ENCODE assay signal across 10 cellular contexts in genomic region chr15:63596666-63597032, GRCh38. TPM values are rescaled to one million over a fixed set of nuclear protein-coding genes. Genes with fewer than 3 reads are reported as not detected.
DNase-seq lines count a peak whose midpoint lies in the region; ATAC-seq and TF ChIP-seq lines count a peak whose summit lies in the region.
"Had no signal": no experiment of that assay in that cellular context is flagged by ENCODE, and none has a peak within 500 bp of the region (broad histone marks: within the 10 kb centered on the region; RNA-seq: fewer than 3 reads in every experiment).

No MANE protein-coding gene starts in this region.

- H3K36me3 Mint-ChIP-seq in IgD-negative memory B cell (no peaks in the 10 kb centered on the region), nephron progenitor cell (ENCODE audit: low read depth) (peaks cover 25% of the 10 kb centered on the region)

- H3K27ac ChIP-seq in esophagus muscularis mucosa (replicated peaks in 1 of 4) (peak overlapping the region; percentile 88 to 91 (median 90)), A673 (ENCODE audit: low read depth, low read length, poor library complexity, severe bottlenecking) (no peak overlapping the region)
- H3K27ac ChIP-seq: WERI-Rb-1 had no signal

- ATAC-seq in HG02852 (IDR thresholded peaks at IDR 0.05; ENCODE audit: unreplicated experiment) (no peak), GM18858 (IDR thresholded peaks at IDR 0.05; ENCODE audit: unreplicated experiment) (no peak)

- no peaks in the 10 kb centered on the region for H3K27me3 ChIP-seq in esophagus muscularis mucosa
- H3K27me3 ChIP-seq in A673 (replicated peaks; ENCODE audit: insufficient read depth, low read depth, low read length, poor library complexity) = no peaks in the 10 kb centered on the region
- H3K27me3 ChIP-seq: adrenal gland had no signal

- H3K4me3 Mint-ChIP-seq in IgD-negative memory B cell (peak overlapping the region in 3 of 4 donors; percentile 1 to 72 (median 34)), nephron progenitor cell (peak overlapping the region; percentile 51)

- CTCF ChIA-PET in AG04449 (lab: Yijun Ruan, JAX) = interaction anchor here (0.6 to 6.9 kb wide), 8 partner anchors 8 to 308 kb away, joined by 3 to 66 read pairs (median 4); no protein-coding TSS in a partner anchor
- CTCF ChIA-PET in A673 (lab: Charles Lee) = interaction anchor here (0.6 kb wide), 1 partner anchor 130 kb away, joined by 6 read pairs; no protein-coding TSS in a partner anchor

- peak overlapping the region; percentile 87 to 96 (median 94) for H3K27ac Mint-ChIP-seq in IgD-negative memory B cell
- peak overlapping the region; percentile 81 for H3K27ac Mint-ChIP-seq in nephron progenitor cell

- DNase-seq in AG04449 (ENCODE audit: low read depth, low spot score) = peak; percentile 12
- DNase-seq in esophagus muscularis mucosa (ENCODE audit: extremely low spot score) = peak; percentile 81
- no peak for DNase-seq in nephron progenitor cell
- DNase-seq in A673 (ENCODE audit: low spot score) = no peak
- no peak for DNase-seq in KG1 (lab: John Stamatoyannopoulos, UW)
- DNase-seq: adrenal gland, WERI-Rb-1 had no signal

- WGBS in esophagus muscularis mucosa = 38% methylated on average over 2 of the region's 2 CpGs

- intact Hi-C loops in esophagus muscularis mucosa (cut with DNase I) = loop anchor here (5.0 kb wide), 3 partner anchors 44 to 129 kb away; no protein-coding TSS in a partner anchor
- intact Hi-C loops in A673 (cut with micrococcal nuclease; ENCODE audit: unreplicated experiment) = loop anchor here (5.0 kb wide), 1 partner anchor 109 kb away; no protein-coding TSS in a partner anchor

- peaks cover 60 to 73% (median 68%) of the 10 kb centered on the region in 4 donors for H3K4me1 ChIP-seq in esophagus muscularis mucosa
- peaks cover 12% of the 10 kb centered on the region for H3K4me1 ChIP-seq in A673 (ENCODE audit: insufficient read depth, low read length, poor library complexity, severe bottlenecking)

- H3K36me3 ChIP-seq in esophagus muscularis mucosa (peaks cover 5 to 25% (median 13%) of the 10 kb centered on the region in 4 donors), A673 (ENCODE audit: insufficient read depth, low read length, poor library complexity, severe bottlenecking) (peaks cover 12% of the 10 kb centered on the region)

- no peak overlapping the region; the same call in 1 of the 2 replicates for H3K4me3 ChIP-seq in AG04449 (ENCODE audit: low read depth, low read length)
- H3K4me3 ChIP-seq in esophagus muscularis mucosa = peak overlapping the region; percentile 75 to 78 (median 77)
- H3K4me3 ChIP-seq in A673 (ENCODE audit: low read depth, low read length, poor library complexity, severe bottlenecking) = no peak overlapping the region
- H3K4me3 ChIP-seq: adrenal gland had no signal

- TF ChIP-seq POLR2A in esophagus muscularis mucosa (IDR thresholded peaks at IDR 0.05; ENCODE audit: low read depth) = no peak

- H3K9me3 ChIP-seq in esophagus muscularis mucosa (no peaks in the 10 kb centered on the region), A673 (ENCODE audit: low read depth, low read length, poor library complexity, severe bottlenecking) (no peaks in the 10 kb centered on the region)
- H3K9me3 ChIP-seq: adrenal gland had no signal

- TF ChIP-seq EP300 in esophagus muscularis mucosa (IDR thresholded peaks at IDR 0.05) = no peak

- BruUV-seq in A673 (replicated peaks; lab: Mats Ljungman, UMichigan) = no TSS peak

- H3K4me1 Mint-ChIP-seq in IgD-negative memory B cell = peaks cover 36 to 60% (median 53%) of the 10 kb centered on the region in 3 donors
- peaks cover 46% of the 10 kb centered on the region for H3K4me1 Mint-ChIP-seq in nephron progenitor cell

- H3K27me3 Mint-ChIP-seq in IgD-negative memory B cell (no peaks in the 10 kb centered on the region), nephron progenitor cell (ENCODE audit: low read depth, poor library complexity) (peaks cover 4% of the 10 kb centered on the region)

- H3K9me3 Mint-ChIP-seq in IgD-negative memory B cell = no peaks in the 10 kb centered on the region
- H3K9me3 Mint-ChIP-seq in nephron progenitor cell = no peaks in the 10 kb centered on the region

- no peak for TF ChIP-seq CTCF in AG04449 (IDR thresholded peaks at IDR 0.05; ENCODE audit: insufficient read depth, low read length, missing control alignments)
- no peak for TF ChIP-seq CTCF in esophagus muscularis mucosa (IDR thresholded peaks at IDR 0.05)
- no peak for TF ChIP-seq CTCF in nephron progenitor cell (IDR thresholded peaks at IDR 0.05)
- no peak for TF ChIP-seq CTCF in A673 (conservative IDR thresholded peaks at IDR 0.05; ENCODE audit: low read depth, low read length)

- POLR2A ChIA-PET in AG04449 (lab: Yijun Ruan, JAX) = interaction anchor here (0.6 to 1.4 kb wide), 2 partner anchors 27 to 87 kb away, joined by 3 to 4 read pairs; no protein-coding TSS in a partner anchor
- POLR2A ChIA-PET in A673 (lab: Charles Lee; ENCODE audit: low non-redundant PET) = interaction anchor here (0.6 kb wide), 1 partner anchor 1813 kb away, joined by 4 read pairs; no protein-coding TSS in a partner anchor

RNA-seq across cellular contexts. Expression of gene FBXL22, which starts 0.5 kb away (rescaled TPM):
- polyA plus RNA-seq in IgD-negative memory B cell = 0.73 TPM
- total RNA-seq in esophagus muscularis mucosa (10 to 100 TPM; 14.4 to 81.6 (median 46.3) TPM), A673 (2021) (0.24 and 0.52 TPM in 2 replicates)

Comparison
In these comparisons a context has a peak if more than half of its experiments do, and no peak if none do; other contexts are left out.
1. DNase-seq: peak in AG04449 (single experiment) and esophagus muscularis mucosa (single experiment); none in nephron progenitor cell (single experiment), A673 (single experiment) and KG1 (single experiment).
2. H3K4me3 ChIP-seq: peak in esophagus muscularis mucosa (4 of 4); none in AG04449 (single experiment) and A673 (single experiment).
3. RNA of gene FBXL22, which starts 0.5 kb away (total RNA-seq): 14.4 to 81.6 TPM in esophagus muscularis mucosa; 0.24 to 0.52 TPM in A673; every median in the first group is over 10 times any median in the second.